Comparison of ENCODE assay signal across 1 cellular context in the genomic region with DNA sequence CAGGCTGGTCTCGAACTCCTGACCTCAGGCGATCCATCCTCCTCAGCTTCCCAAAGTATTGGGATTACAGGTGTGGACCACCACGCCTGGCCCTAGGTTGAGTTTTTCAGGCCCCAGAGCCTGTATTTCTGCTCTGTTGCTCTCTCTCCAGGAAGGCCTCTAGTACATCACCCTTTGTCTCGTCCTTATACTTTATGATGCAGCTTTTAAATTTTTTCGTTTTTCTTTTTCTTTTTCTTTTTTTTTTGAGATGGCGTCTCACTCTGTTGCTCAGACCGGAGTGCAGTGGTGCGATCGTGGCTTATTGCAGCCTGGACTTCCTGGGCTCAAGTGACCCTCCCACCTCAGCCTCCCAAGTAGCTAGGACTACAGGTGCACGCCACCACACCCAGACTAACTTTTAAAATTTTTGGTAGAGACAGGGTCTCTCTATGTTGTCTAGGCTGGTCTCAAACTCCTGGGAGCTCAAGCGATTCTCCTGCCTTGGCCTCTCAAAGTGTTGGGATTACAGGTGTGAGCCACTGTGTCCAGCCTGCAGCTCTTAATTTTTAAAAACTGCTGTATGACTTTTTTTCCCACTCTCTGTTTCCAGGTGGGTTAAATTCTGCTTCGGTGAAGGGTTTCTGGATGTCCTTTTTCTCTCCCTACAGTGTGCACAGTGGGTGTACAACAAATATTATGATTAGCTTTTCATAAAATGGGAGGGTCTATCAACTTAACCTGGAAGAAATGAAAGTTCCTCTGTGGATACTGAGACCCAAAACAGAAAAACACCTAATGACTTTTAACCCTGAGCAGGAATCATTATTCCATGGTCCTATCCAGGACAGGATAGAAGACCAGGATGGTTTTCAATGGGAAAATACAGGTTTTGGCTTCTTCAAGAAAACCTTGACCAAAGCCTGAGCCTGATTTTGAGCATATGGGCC.
TF ChIP-seq lines count a peak whose summit lies in the region.

No MANE protein-coding gene starts in this region.

TF ChIP-seq in HepG2, 621 proteins besides CTCF, POLR2A, EP300 and RAD21:
- TF ChIP-seq ZNF652 (CRISPR knock-in tag; IDR thresholded peaks at IDR 0.05; ENCODE audit: borderline replicate concordance, low read depth) (no peak), YEATS2 (CRISPR knock-in tag; IDR thresholded peaks at IDR 0.05; ENCODE audit: borderline replicate concordance) (no peak), CAMTA2 (CRISPR knock-in tag; IDR thresholded peaks at IDR 0.05; ENCODE audit: borderline replicate concordance) (no peak), HHEX (CRISPR knock-in tag; IDR thresholded peaks at IDR 0.05) (no peak), SRF (IDR thresholded peaks at IDR 0.05; ENCODE audit: low read depth, low read length) (no peak), PHF5A (CRISPR knock-in tag; IDR thresholded peaks at IDR 0.05; ENCODE audit: low read depth, unreplicated experiment) (no peak), THYN1 (CRISPR knock-in tag; IDR thresholded peaks at IDR 0.05; ENCODE audit: borderline replicate concordance, low read depth) (no peak), JARID2 (CRISPR knock-in tag; IDR thresholded peaks at IDR 0.05; ENCODE audit: insufficient replicate concordance) (no peak), ADNP (CRISPR knock-in tag; IDR thresholded peaks at IDR 0.05) (no peak)
- TF ChIP-seq, protein P1, sequence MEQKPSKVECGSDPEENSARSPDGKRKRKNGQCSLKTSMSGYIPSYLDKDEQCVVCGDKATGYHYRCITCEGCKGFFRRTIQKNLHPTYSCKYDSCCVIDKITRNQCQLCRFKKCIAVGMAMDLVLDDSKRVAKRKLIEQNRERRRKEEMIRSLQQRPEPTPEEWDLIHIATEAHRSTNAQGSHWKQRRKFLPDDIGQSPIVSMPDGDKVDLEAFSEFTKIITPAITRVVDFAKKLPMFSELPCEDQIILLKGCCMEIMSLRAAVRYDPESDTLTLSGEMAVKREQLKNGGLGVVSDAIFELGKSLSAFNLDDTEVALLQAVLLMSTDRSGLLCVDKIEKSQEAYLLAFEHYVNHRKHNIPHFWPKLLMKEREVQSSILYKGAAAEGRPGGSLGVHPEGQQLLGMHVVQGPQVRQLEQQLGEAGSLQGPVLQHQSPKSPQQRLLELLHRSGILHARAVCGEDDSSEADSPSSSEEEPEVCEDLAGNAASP (CRISPR knock-in tag; IDR thresholded peaks at IDR 0.05; ENCODE audit: borderline replicate concordance): no peak
- TF ChIP-seq, protein P2, sequence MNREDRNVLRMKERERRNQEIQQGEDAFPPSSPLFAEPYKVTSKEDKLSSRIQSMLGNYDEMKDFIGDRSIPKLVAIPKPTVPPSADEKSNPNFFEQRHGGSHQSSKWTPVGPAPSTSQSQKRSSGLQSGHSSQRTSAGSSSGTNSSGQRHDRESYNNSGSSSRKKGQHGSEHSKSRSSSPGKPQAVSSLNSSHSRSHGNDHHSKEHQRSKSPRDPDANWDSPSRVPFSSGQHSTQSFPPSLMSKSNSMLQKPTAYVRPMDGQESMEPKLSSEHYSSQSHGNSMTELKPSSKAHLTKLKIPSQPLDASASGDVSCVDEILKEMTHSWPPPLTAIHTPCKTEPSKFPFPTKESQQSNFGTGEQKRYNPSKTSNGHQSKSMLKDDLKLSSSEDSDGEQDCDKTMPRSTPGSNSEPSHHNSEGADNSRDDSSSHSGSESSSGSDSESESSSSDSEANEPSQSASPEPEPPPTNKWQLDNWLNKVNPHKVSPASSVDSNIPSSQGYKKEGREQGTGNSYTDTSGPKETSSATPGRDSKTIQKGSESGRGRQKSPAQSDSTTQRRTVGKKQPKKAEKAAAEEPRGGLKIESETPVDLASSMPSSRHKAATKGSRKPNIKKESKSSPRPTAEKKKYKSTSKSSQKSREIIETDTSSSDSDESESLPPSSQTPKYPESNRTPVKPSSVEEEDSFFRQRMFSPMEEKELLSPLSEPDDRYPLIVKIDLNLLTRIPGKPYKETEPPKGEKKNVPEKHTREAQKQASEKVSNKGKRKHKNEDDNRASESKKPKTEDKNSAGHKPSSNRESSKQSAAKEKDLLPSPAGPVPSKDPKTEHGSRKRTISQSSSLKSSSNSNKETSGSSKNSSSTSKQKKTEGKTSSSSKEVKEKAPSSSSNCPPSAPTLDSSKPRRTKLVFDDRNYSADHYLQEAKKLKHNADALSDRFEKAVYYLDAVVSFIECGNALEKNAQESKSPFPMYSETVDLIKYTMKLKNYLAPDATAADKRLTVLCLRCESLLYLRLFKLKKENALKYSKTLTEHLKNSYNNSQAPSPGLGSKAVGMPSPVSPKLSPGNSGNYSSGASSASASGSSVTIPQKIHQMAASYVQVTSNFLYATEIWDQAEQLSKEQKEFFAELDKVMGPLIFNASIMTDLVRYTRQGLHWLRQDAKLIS (CRISPR knock-in tag; IDR thresholded peaks at IDR 0.05): no peak
- TF ChIP-seq, protein P3, sequence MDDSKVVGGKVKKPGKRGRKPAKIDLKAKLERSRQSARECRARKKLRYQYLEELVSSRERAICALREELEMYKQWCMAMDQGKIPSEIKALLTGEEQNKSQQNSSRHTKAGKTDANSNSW (CRISPR knock-in tag; IDR thresholded peaks at IDR 0.05; ENCODE audit: borderline replicate concordance): no peak
